Comparison of ENCODE assay signal across 21 cellular contexts in genomic region chr4:142554412-142554811, GRCh38.
"Had no signal": no experiment of that assay in that cellular context is flagged by ENCODE, and none has a peak within 500 bp of the region (broad histone marks: within the 10 kb centered on the region; RNA-seq: fewer than 3 reads in every experiment).

No MANE protein-coding gene starts in this region.

- DNase-seq: activated CD8-positive, alpha-beta T cell treated with anti-CD3 and anti-CD28 coated beads for 36 hours; activated gamma-delta T cell; activated T-cell treated with anti-CD3 and anti-CD28 coated beads, Interleukin-2, amount 50 U/mL, for 4 hours; aorta; effector CD4-positive, alpha-beta T cell; heart right ventricle; left colon; occipital lobe; posterior cingulate gyrus; right lobe of liver; stimulated activated CD4-positive, alpha-beta T cell treated with anti-CD3 and anti-CD28 coated beads, Interleukin-2, amount 100 ng/mL, for 24 hours; stimulated activated naive CD8-positive, alpha-beta T cell treated with anti-CD3 and anti-CD28 coated beads, Interleukin-15, amount 100 ng/mL, for 72 hours; T-helper 9 cell; tibial artery had no signal

- H3K9me3 ChIP-seq: heart right ventricle, right lobe of liver, tibial artery had no signal

- H3K27me3 ChIP-seq: heart right ventricle, right lobe of liver, tibial artery had no signal

- H3K27ac ChIP-seq: heart right ventricle, right lobe of liver, skin epidermis, tibial artery had no signal

- H3K4me1 ChIP-seq: right lobe of liver had no signal

- ATAC-seq: activated CD8-positive, alpha-beta T cell treated with anti-CD3 and anti-CD28 coated beads for 36 hours; activated naive CD4-positive, alpha-beta T cell treated with anti-CD3 and anti-CD28 coated beads, Interleukin-2, amount 50 U/mL, for 72 hours; activated T-cell treated with anti-CD3 and anti-CD28 coated beads, Interleukin-2, amount 50 U/mL, for 4 hours; heart right ventricle; left colon; right lobe of liver; stimulated activated effector memory CD8-positive, alpha-beta T cell treated with anti-CD3 and anti-CD28 coated beads, Interleukin-12 subunit alpha, Interleukin-12 subunit beta, amount 100 ng/mL, for 72 hours; stimulated activated naive CD8-positive, alpha-beta T cell treated with anti-CD3 and anti-CD28 coated beads, Interleukin-15, amount 100 ng/mL, for 72 hours had no signal

- H3K4me3 ChIP-seq: heart right ventricle, right lobe of liver, skin epidermis, tibial artery had no signal

- H3K36me3 Mint-ChIP-seq: brain; memory B cell; stimulated activated effector memory CD8-positive, alpha-beta T cell treated with anti-CD3 and anti-CD28 coated beads, Interleukin-12 subunit alpha, Interleukin-12 subunit beta, amount 100 ng/mL, for 72 hours had no signal

- H3K36me3 ChIP-seq: heart right ventricle, right lobe of liver, tibial artery had no signal

- H3K4me3 Mint-ChIP-seq: activated CD8-positive, alpha-beta T cell treated with anti-CD3 and anti-CD28 coated beads for 36 hours; activated T-cell treated with anti-CD3 and anti-CD28 coated beads, Interleukin-2, amount 50 U/mL, for 4 hours; brain; dendritic cell treated with granulocyte-macrophage colony-stimulating factor and Interleukin-4, amounts not matched to agents 40 ng/mL and 50 ng/mL, for 4 days; memory B cell; stimulated activated effector memory CD8-positive, alpha-beta T cell treated with anti-CD3 and anti-CD28 coated beads, Interleukin-12 subunit alpha, Interleukin-12 subunit beta, amount 100 ng/mL, for 72 hours; stimulated activated naive CD8-positive, alpha-beta T cell treated with anti-CD3 and anti-CD28 coated beads, Interleukin-15, amount 100 ng/mL, for 72 hours had no signal

- H3K9me3 Mint-ChIP-seq: activated CD8-positive, alpha-beta T cell treated with anti-CD3 and anti-CD28 coated beads for 36 hours; activated T-cell treated with anti-CD3 and anti-CD28 coated beads, Interleukin-2, amount 50 U/mL, for 4 hours; brain; dendritic cell treated with granulocyte-macrophage colony-stimulating factor and Interleukin-4, amounts not matched to agents 40 ng/mL and 50 ng/mL, for 4 days; stimulated activated effector memory CD8-positive, alpha-beta T cell treated with anti-CD3 and anti-CD28 coated beads, Interleukin-12 subunit alpha, Interleukin-12 subunit beta, amount 100 ng/mL, for 72 hours had no signal

- H3K27ac Mint-ChIP-seq: activated CD8-positive, alpha-beta T cell treated with anti-CD3 and anti-CD28 coated beads for 36 hours; brain; dendritic cell treated with granulocyte-macrophage colony-stimulating factor and Interleukin-4, amounts not matched to agents 40 ng/mL and 50 ng/mL, for 4 days; memory B cell; stimulated activated effector memory CD8-positive, alpha-beta T cell treated with anti-CD3 and anti-CD28 coated beads, Interleukin-12 subunit alpha, Interleukin-12 subunit beta, amount 100 ng/mL, for 72 hours; stimulated activated naive CD8-positive, alpha-beta T cell treated with anti-CD3 and anti-CD28 coated beads, Interleukin-15, amount 100 ng/mL, for 72 hours had no signal

- H3K4me1 Mint-ChIP-seq: memory B cell had no signal

- H3K27me3 Mint-ChIP-seq: activated CD8-positive, alpha-beta T cell treated with anti-CD3 and anti-CD28 coated beads for 36 hours; dendritic cell treated with granulocyte-macrophage colony-stimulating factor and Interleukin-4, amounts not matched to agents 40 ng/mL and 50 ng/mL, for 4 days; memory B cell; stimulated activated naive CD8-positive, alpha-beta T cell treated with anti-CD3 and anti-CD28 coated beads, Interleukin-15, amount 100 ng/mL, for 72 hours had no signal

- FAIRE-seq: endometrium had no signal
